In the genomic region with DNA sequence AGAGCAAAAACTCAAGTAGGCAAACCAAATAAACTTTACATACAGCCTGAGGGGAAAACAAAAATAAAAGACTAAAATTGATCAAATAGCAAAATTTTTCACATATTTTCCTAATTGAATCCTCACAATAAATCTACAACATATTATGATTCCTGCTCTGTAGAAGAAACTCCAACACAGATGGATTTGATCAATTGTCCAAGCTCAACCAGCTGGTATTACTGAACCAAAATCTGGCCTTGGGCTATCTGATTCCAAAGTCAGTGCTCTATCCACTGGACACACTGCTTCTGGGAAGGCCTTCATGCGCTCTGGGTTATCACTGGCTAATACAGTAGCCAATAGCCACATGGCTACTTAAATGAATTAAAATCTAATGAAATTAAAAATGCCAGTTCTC, we compare ENCODE assay signal across 18 cellular contexts. TPM values are rescaled to one million over a fixed set of nuclear protein-coding genes. Genes with fewer than 3 reads are reported as not detected.
DNase-seq lines count a peak whose midpoint lies in the region; ATAC-seq, FAIRE-seq and TF ChIP-seq lines count a peak whose summit lies in the region.
"Had no signal": no experiment of that assay in that cellular context is flagged by ENCODE, and none has a peak within 500 bp of the region (broad histone marks: within the 10 kb centered on the region; RNA-seq: fewer than 3 reads in every experiment).

No MANE protein-coding gene starts in this region.

- no peak for TF ChIP-seq RAD21 in SK-N-SH (IDR thresholded peaks at IDR 0.05; ENCODE audit: low read length)
- no peak for TF ChIP-seq RAD21 in H1 (IDR thresholded peaks at IDR 0.05 in 1 of 2, conservative IDR thresholded peaks at IDR 0.05 in 1 of 2; ENCODE audit: low read depth in 2 of 2, low read length in 2 of 2)

- no peak overlapping the region for H3K9ac ChIP-seq in SK-N-SH
- no peak overlapping the region for H3K9ac ChIP-seq in H1 (replicated peaks in 1 of 4; ENCODE audit: extremely low read depth in 1 of 4, low read depth in 3 of 4, low read length in 3 of 4)

- H3K23ac ChIP-seq in H1 (ENCODE audit: insufficient read length): no peak overlapping the region

- no peak overlapping the region for H2BK20ac ChIP-seq in H1 (ENCODE audit: low read length)

- H3K4me3 Mint-ChIP-seq in GM23338 (no peak overlapping the region), nephron progenitor cell (no peak overlapping the region)
- H3K4me3 Mint-ChIP-seq: B cell; CD4-positive, alpha-beta memory T cell; H9; IgD-negative memory B cell had no signal

- intact Hi-C loops in breast epithelium (cut with DNase I; ENCODE audit: low total_unique reads): loop anchor here (2.0 kb wide), 1 partner anchor 35 kb away; no protein-coding TSS in a partner anchor
- intact Hi-C loops in PC-9 (cut with micrococcal nuclease; ENCODE audit: unreplicated experiment): no loop called here

- H2BK15ac ChIP-seq in H1 (ENCODE audit: low read length): no peak overlapping the region

- H3K27ac Mint-ChIP-seq in GM23338: no peak overlapping the region
- H3K27ac Mint-ChIP-seq in nephron progenitor cell: peak overlapping the region; percentile 11
- H3K27ac Mint-ChIP-seq: B cell, IgD-negative memory B cell had no signal

- no peaks in the 10 kb centered on the region for H3F3A ChIP-seq in SK-N-SH (replicated peaks; ENCODE audit: insufficient read depth)
- H3F3A ChIP-seq in GM23338 (replicated peaks; ENCODE audit: low read depth): no peaks in the 10 kb centered on the region
- H3F3A ChIP-seq in PC-9 (ENCODE audit: insufficient read depth, low read depth): no peaks in the 10 kb centered on the region

- H2AK5ac ChIP-seq in H1 (ENCODE audit: low read depth, low read length): no peak overlapping the region

- no peak overlapping the region for H3K18ac ChIP-seq in H1 (ENCODE audit: extremely low read depth, low read length)

- POLR2A ChIA-PET in SK-N-SH (lab: Yijun Ruan, JAX) (no interaction called here), H1 (lab: Charles Lee; ENCODE audit: partially characterized antibody) (interaction anchor here (1.1 kb wide), 1 partner anchor 11 kb away, joined by 3 read pairs; no protein-coding TSS in a partner anchor), PC-9 (lab: Charles Lee; ENCODE audit: unreplicated experiment) (no interaction called here)

- H3K9me3 Mint-ChIP-seq in GM23338 (no peaks in the 10 kb centered on the region), nephron progenitor cell (no peaks in the 10 kb centered on the region)
- H3K9me3 Mint-ChIP-seq: CD4-positive, alpha-beta memory T cell; H9; IgD-negative memory B cell had no signal

- no peak overlapping the region for H4K8ac ChIP-seq in H1 (ENCODE audit: extremely low read depth, insufficient read depth, low read length)

- CTCF ChIA-PET in SK-N-SH (lab: Yijun Ruan, JAX) (interaction anchor here (0.6 kb wide), 1 partner anchor 16 kb away, joined by 3 read pairs; no protein-coding TSS in a partner anchor), H1 (lab: Charles Lee; ENCODE audit: partially characterized antibody) (interaction anchor here (0.9 to 1.6 kb wide), 4 partner anchors 12 to 583 kb away, joined by 3 read pairs; no protein-coding TSS in a partner anchor), PC-9 (lab: Charles Lee) (no interaction called here)

- no peak overlapping the region for H3K27ac ChIP-seq in SK-N-SH (ENCODE audit: low read depth in 2 of 2, low read length in 1 of 2)
- H3K27ac ChIP-seq in GM23338 (ENCODE audit: low read depth): 0 out of 2 replicates have a peak overlapping the region, but pooled peaks have one; percentile 29
- no peak overlapping the region for H3K27ac ChIP-seq in H1 (ENCODE audit: low read depth, low read length)
- H3K27ac ChIP-seq in breast epithelium: no peak overlapping the region
- no peak overlapping the region for H3K27ac ChIP-seq in PC-9
- H3K27ac ChIP-seq: 22Rv1, C4-2B had no signal

- H3K4me2 ChIP-seq in SK-N-SH: no peak overlapping the region
- H3K4me2 ChIP-seq in GM23338: no peak overlapping the region
- H3K4me2 ChIP-seq in H1 (ENCODE audit: insufficient read depth in 1 of 2, low read depth in 2 of 2, low read length in 2 of 2): no peak overlapping the region
- no peak overlapping the region for H3K4me2 ChIP-seq in PC-9

- no peak overlapping the region for H2BK5ac ChIP-seq in H1 (ENCODE audit: low read depth, low read length)

- no peak overlapping the region for H2BK12ac ChIP-seq in H1 (ENCODE audit: low read depth, low read length)

- no TSS peak for BruUV-seq in PC-9 (replicated peaks; lab: Mats Ljungman, UMichigan)

- H2BK120ac ChIP-seq in H1 (replicated peaks; ENCODE audit: low read depth, low read length): no peak overlapping the region

- no peak for TF ChIP-seq CTCF in SK-N-SH (IDR thresholded peaks at IDR 0.05)
- no peak for TF ChIP-seq CTCF in GM23338 (conservative IDR thresholded peaks at IDR 0.05; ENCODE audit: low read depth in 2 of 2)
- TF ChIP-seq CTCF in H1 (IDR thresholded peaks at IDR 0.05; ENCODE audit: control extremely low read depth in 1 of 3, insufficient read depth in 1 of 3, low read depth in 1 of 3, low read length in 3 of 3): no peak
- no peak for TF ChIP-seq CTCF in nephron progenitor cell (IDR thresholded peaks at IDR 0.05)
- TF ChIP-seq CTCF in breast epithelium (IDR thresholded peaks at IDR 0.05): no peak
- no peak for TF ChIP-seq CTCF in PC-9 (conservative IDR thresholded peaks at IDR 0.05)

- H3K36me3 Mint-ChIP-seq in GM23338 (ENCODE audit: low read depth): peaks cover 58% of the 10 kb centered on the region
- peaks cover 26% of the 10 kb centered on the region for H3K36me3 Mint-ChIP-seq in nephron progenitor cell (ENCODE audit: low read depth)

- H3K27me3 ChIP-seq in SK-N-SH (ENCODE audit: insufficient read depth) (no peaks in the 10 kb centered on the region), GM23338 (ENCODE audit: insufficient read depth) (no peaks in the 10 kb centered on the region), H1 (replicated peaks in 1 of 4; ENCODE audit: control insufficient read depth in 3 of 4, extremely low read depth in 1 of 4, insufficient read depth in 3 of 4, low read length in 3 of 4) (no peaks in the 10 kb centered on the region), breast epithelium (no peaks in the 10 kb centered on the region), MG63 (no peaks in the 10 kb centered on the region), PC-9 (ENCODE audit: insufficient read depth, low read depth) (no peaks in the 10 kb centered on the region)

- H3K36me3 ChIP-seq in SK-N-SH (replicated peaks in 1 of 2; ENCODE audit: control insufficient read depth in 1 of 2, insufficient read depth in 2 of 2, low read length in 1 of 2) (peaks cover 25 to 59% of the 10 kb centered on the region in 2 experiments), GM23338 (ENCODE audit: insufficient read depth) (peaks cover 20% of the 10 kb centered on the region), H1 (ENCODE audit: control insufficient read depth in 2 of 4, insufficient read depth in 4 of 4, low read length in 3 of 4) (peaks cover 18 to 48% (median 34%) of the 10 kb centered on the region in 4 experiments), breast epithelium (no peaks in the 10 kb centered on the region), MG63 (no peaks in the 10 kb centered on the region; the same call in 1 of the 2 replicates), PC-9 (ENCODE audit: low read depth) (peaks cover 27% of the 10 kb centered on the region)

- FAIRE-seq in H1 (lab: Jason Lieb, UNC): peak; percentile 60
- FAIRE-seq: GM12892 had no signal

- peaks cover 0 to 2% of the 10 kb centered on the region in 2 experiments; a peak in 2 of 4 replicates for H3K4me1 ChIP-seq in SK-N-SH (ENCODE audit: control insufficient read depth in 1 of 2, insufficient read depth in 2 of 2, low read depth in 1 of 2, low read length in 1 of 2)
- no peaks in the 10 kb centered on the region; the same call in 1 of the 2 replicates for H3K4me1 ChIP-seq in GM23338 (ENCODE audit: insufficient read depth)
- peaks cover 0 to 1% (median 0%) of the 10 kb centered on the region in 4 experiments; a peak in 1 of 7 replicates for H3K4me1 ChIP-seq in H1 (replicated peaks in 1 of 4; ENCODE audit: control insufficient read depth in 3 of 4, insufficient read depth in 4 of 4, low read length in 3 of 4)
- no peaks in the 10 kb centered on the region for H3K4me1 ChIP-seq in breast epithelium
- no peaks in the 10 kb centered on the region for H3K4me1 ChIP-seq in PC-9 (replicated peaks; ENCODE audit: insufficient read depth)

- WGBS in SK-N-SH (ENCODE audit: low lambda C conversion rate): 92% methylated on average over 1 of the region's 1 CpG
- WGBS in H1 (ENCODE audit: extremely low coverage in 1 of 2, insufficient coverage in 1 of 2, insufficient read length in 1 of 2, insufficient replicate concordance in 2 of 2, low coverage in 1 of 2, low lambda C conversion rate in 2 of 2, missing lambda C conversion rate in 1 of 2), 2 experiments: 91% methylated on average over 1 of the region's 1 CpG; no CpG with 5 or more reads in 1 of the 2 experiments

- H3K23me2 ChIP-seq in H1 (ENCODE audit: low read depth, low read length): no peaks in the 10 kb centered on the region

- TF ChIP-seq EP300 in SK-N-SH (IDR thresholded peaks at IDR 0.05; ENCODE audit: borderline replicate concordance in 1 of 2, low read depth in 1 of 2, low read length in 1 of 2) (no peak), H1 (IDR thresholded peaks at IDR 0.05; ENCODE audit: borderline replicate concordance in 1 of 2, low read depth in 2 of 2, low read length in 2 of 2) (no peak)

- no peak overlapping the region for H4K91ac ChIP-seq in H1 (replicated peaks; ENCODE audit: insufficient read length, low read length)

- no peak for ATAC-seq in SK-N-SH treated with all-trans-retinoic acid at 6 μM for 48 hours
- no peak for ATAC-seq in GM23338

- H3K4me3 ChIP-seq in SK-N-SH (ENCODE audit: low read depth in 2 of 2, low read length in 1 of 2) (no peak overlapping the region), GM23338 (no peak overlapping the region), H1 (ENCODE audit: extremely low read depth in 1 of 4, insufficient read depth in 2 of 4, low read depth in 3 of 4, low read length in 4 of 4) (no peak overlapping the region), breast epithelium (no peak overlapping the region), MG63 (no peak overlapping the region), PC-9 (no peak overlapping the region)

- no peaks in the 10 kb centered on the region for H3K9me2 ChIP-seq in SK-N-SH
- no peaks in the 10 kb centered on the region for H3K9me2 ChIP-seq in GM23338 (ENCODE audit: insufficient read depth)
- no peaks in the 10 kb centered on the region for H3K9me2 ChIP-seq in PC-9 (ENCODE audit: insufficient read depth)

- TF ChIP-seq POLR2A in H1 (IDR thresholded peaks at IDR 0.05; ENCODE audit: control extremely low read depth in 1 of 2, low read depth in 2 of 2, low read length in 2 of 2) (no peak), breast epithelium (IDR thresholded peaks at IDR 0.05) (no peak)

- H3K14ac ChIP-seq in H1 (ENCODE audit: insufficient read length): no peak overlapping the region

- DNase-seq in SK-N-SH: peak; percentile 9
- DNase-seq in GM23338 (ENCODE audit: low spot score): no peak
- no peak for DNase-seq in H1 (ENCODE audit: low read depth in 1 of 2, low spot score in 2 of 2)
- DNase-seq in nephron progenitor cell: no peak
- no peak for DNase-seq in breast epithelium (ENCODE audit: low spot score in 2 of 2)
- DNase-seq in MG63: no peak
- DNase-seq in PC-9: no peak
- DNase-seq: CD4-positive, alpha-beta memory T cell; DMS153; DMS79 treated with DMSO at 0.1 percent for 48 hours; GDM1; H9 had no signal

- H4K20me1 ChIP-seq in SK-N-SH (ENCODE audit: insufficient read depth): no peaks in the 10 kb centered on the region
- H4K20me1 ChIP-seq in GM23338 (replicated peaks; ENCODE audit: insufficient read depth): peaks cover 27% of the 10 kb centered on the region
- peaks cover 3 to 4% of the 10 kb centered on the region in 2 experiments for H4K20me1 ChIP-seq in H1 (replicated peaks in 1 of 2; ENCODE audit: control insufficient read depth in 1 of 2, insufficient read depth in 2 of 2, low read length in 2 of 2)
- no peaks in the 10 kb centered on the region for H4K20me1 ChIP-seq in PC-9 (ENCODE audit: insufficient read depth)

- H3K79me1 ChIP-seq in H1 (ENCODE audit: low read depth, low read length): peaks cover 3% of the 10 kb centered on the region

- no peak overlapping the region for H4K5ac ChIP-seq in H1 (ENCODE audit: insufficient read length, low read depth, low read length)

- H3K79me2 ChIP-seq in SK-N-SH (ENCODE audit: insufficient read depth) (no peaks in the 10 kb centered on the region), GM23338 (replicated peaks; ENCODE audit: insufficient read depth) (peaks cover 79% of the 10 kb centered on the region), H1 (ENCODE audit: control insufficient read depth in 1 of 2, insufficient read depth in 2 of 2, low read length in 2 of 2) (peaks cover 3 to 39% of the 10 kb centered on the region in 2 experiments; a peak in 3 of 4 replicates), PC-9 (ENCODE audit: low read depth) (no peaks in the 10 kb centered on the region)

- H3K4me1 Mint-ChIP-seq in GM23338 (peaks cover 30% of the 10 kb centered on the region), nephron progenitor cell (peaks cover 12% of the 10 kb centered on the region)

- no peak overlapping the region for H2AFZ ChIP-seq in SK-N-SH (ENCODE audit: low read depth)
- H2AFZ ChIP-seq in GM23338: no peak overlapping the region
- no peak overlapping the region for H2AFZ ChIP-seq in H1 (ENCODE audit: low read length)
- H2AFZ ChIP-seq in PC-9: no peak overlapping the region

- H3K27me3 Mint-ChIP-seq in GM23338 (ENCODE audit: insufficient read depth, low read depth, poor library complexity): peaks cover 2% of the 10 kb centered on the region
- no peaks in the 10 kb centered on the region for H3K27me3 Mint-ChIP-seq in nephron progenitor cell (ENCODE audit: low read depth, poor library complexity)
- H3K27me3 Mint-ChIP-seq: B cell; CD4-positive, alpha-beta memory T cell; IgD-negative memory B cell had no signal

- no peak overlapping the region for H3K4ac ChIP-seq in H1 (replicated peaks; ENCODE audit: insufficient read length, low read depth, low read length)

- H3K56ac ChIP-seq in H1 (replicated peaks; ENCODE audit: insufficient read length, low read depth, low read length): no peak overlapping the region

- H3K9me3 ChIP-seq in SK-N-SH: no peaks in the 10 kb centered on the region
- no peaks in the 10 kb centered on the region for H3K9me3 ChIP-seq in H1 (ENCODE audit: insufficient read depth in 2 of 2, low read depth in 1 of 2, low read length in 1 of 2)
- no peaks in the 10 kb centered on the region for H3K9me3 ChIP-seq in breast epithelium
- no peaks in the 10 kb centered on the region for H3K9me3 ChIP-seq in MG63
- no peaks in the 10 kb centered on the region for H3K9me3 ChIP-seq in PC-9 (ENCODE audit: insufficient read depth, low read depth)

RNA-seq across cellular contexts. Expression of gene PCNX2, which starts 39.3 kb away (rescaled TPM):
- polyA plus RNA-seq in SK-N-SH (2012; rRNA removed): 10.6 and 11.2 TPM in 2 replicates
- polyA plus RNA-seq in SK-N-SH (2012; cell fraction: cytosol; rRNA removed): 7.6 and 8.3 TPM in 2 replicates
- polyA plus RNA-seq in SK-N-SH (2012; cell fraction: nucleus; rRNA removed): 37.9 and 43.7 TPM in 2 replicates
- 61.2 and 88.3 TPM in 2 replicates for total RNA-seq in GM23338 (2014; rRNA removed; shearing (Covaris generic))
- polyA plus RNA-seq in GM23338 (2016; fragmentation: Nextera tagmentation; extraction: Ambion mirVana): 42.6 and 42.9 TPM in 2 replicates
- total RNA-seq in H1 (2021; fragmentation: NEBNext Ultra II Directional; extraction: Animal tissue kit (Norgen Biotek cat#: 25700)): 44.1 and 46.1 TPM in 2 replicates
- 51.2 and 57.6 TPM in 2 replicates for polyA plus RNA-seq in H1 (2011; rRNA removed)
- 42.6 TPM for polyA plus RNA-seq in H1 (2011; cell fraction: cytosol; rRNA removed)
- 152 TPM for polyA plus RNA-seq in H1 (2011; cell fraction: nucleus; rRNA removed)
- 32.6 to 41.9 TPM (median 40.0 TPM) in 4 replicates for polyA plus RNA-seq in H1 (2012, experiment 1 of 2)
- 12.5 TPM for polyA plus RNA-seq in H1 (2012, experiment 2 of 2)
- polyA plus RNA-seq in H1 (2013, experiment 1 of 2): 47.6 TPM
- polyA plus RNA-seq in H1 (2013, experiment 2 of 2): 44.7 TPM
- 243 and 250 TPM in 2 replicates for polyA minus RNA-seq in H1 (2011; rRNA and poly(A)+ RNA removed)
- 71.0 TPM for polyA minus RNA-seq in H1 (2011; cell fraction: cytosol; rRNA and poly(A)+ RNA removed)
- polyA minus RNA-seq in H1 (2011; cell fraction: nucleus; rRNA and poly(A)+ RNA removed): 298 TPM
- total RNA-seq in breast epithelium: 10 to 100 TPM; 18.7 to 32.6 (median 26.2) TPM
- 1.8 TPM in 2 replicates for total RNA-seq in MG63 (2014; rRNA removed; shearing (Covaris generic); ENCODE audit: low replicate concordance)
- 18.6 and 20.3 TPM in 2 replicates for total RNA-seq in PC-9 (2021)
